24 cellular contexts compared by ENCODE assay signal in the genomic region with DNA sequence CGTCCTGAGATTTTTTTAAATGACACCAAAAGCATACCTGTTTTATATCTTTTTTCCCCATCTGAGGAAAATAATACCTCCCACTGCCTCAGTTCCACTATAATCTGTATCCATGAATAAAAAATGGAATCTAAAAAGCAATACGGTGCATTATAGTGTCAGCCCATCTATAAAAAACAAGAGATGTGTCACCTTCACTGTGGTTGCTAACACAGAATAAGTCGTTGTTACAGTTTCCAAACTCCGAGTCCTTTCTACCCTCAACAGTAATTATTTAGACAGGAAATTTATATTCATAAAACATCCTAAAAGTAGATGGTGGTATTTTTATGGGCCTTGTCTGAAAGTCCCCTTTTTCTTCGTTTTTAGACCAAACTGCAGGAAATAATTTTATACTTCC.
"Had no signal": no experiment of that assay in that cellular context is flagged by ENCODE, and none has a peak within 500 bp of the region (broad histone marks: within the 10 kb centered on the region; RNA-seq: fewer than 3 reads in every experiment).

No MANE protein-coding gene starts in this region.

- H3K27ac ChIP-seq: brain microvascular endothelial cell, colonic mucosa, prostate gland, right atrium auricular region, stomach, upper lobe of left lung had no signal

- H3K4me3 ChIP-seq: colonic mucosa, gastrocnemius medialis, heart left ventricle, mucosa of descending colon, prostate gland, right atrium auricular region, stomach, upper lobe of left lung had no signal

- H3K9me3 Mint-ChIP-seq: activated naive CD8-positive, alpha-beta T cell treated with anti-CD3 and anti-CD28 coated beads, Interleukin-2, amount 10 ng/mL, durations not matched to agents 7 days and 5 days; central memory CD8-positive, alpha-beta T cell; naive B cell had no signal

- H3K27me3 ChIP-seq: brain microvascular endothelial cell, colonic mucosa, gastrocnemius medialis, heart left ventricle, right atrium auricular region, stomach, upper lobe of left lung had no signal

- ATAC-seq: activated CD4-positive, alpha-beta T cell treated with anti-CD3 and anti-CD28 coated beads for 36 hours; activated CD8-positive, alpha-beta memory T cell treated with anti-CD3 and anti-CD28 coated beads, Interleukin-2, amount 10 ng/mL, durations not matched to agents 7 days and 5 days; gastrocnemius medialis; mucosa of descending colon had no signal

- H3K36me3 ChIP-seq: colonic mucosa, prostate gland had no signal

- H3K27me3 Mint-ChIP-seq: activated CD4-positive, alpha-beta T cell treated with anti-CD3 and anti-CD28 coated beads for 36 hours; activated CD8-positive, alpha-beta memory T cell treated with anti-CD3 and anti-CD28 coated beads, Interleukin-2, amount 10 ng/mL, durations not matched to agents 7 days and 5 days; activated naive CD8-positive, alpha-beta T cell treated with anti-CD3 and anti-CD28 coated beads, Interleukin-2, amount 10 ng/mL, durations not matched to agents 7 days and 5 days; central memory CD8-positive, alpha-beta T cell; naive B cell had no signal

- H3K9me3 ChIP-seq: colonic mucosa, gastrocnemius medialis, heart left ventricle, mucosa of descending colon, prostate gland, right atrium auricular region, stomach, upper lobe of left lung had no signal

- H3K27ac Mint-ChIP-seq: activated CD4-positive, alpha-beta T cell treated with anti-CD3 and anti-CD28 coated beads for 36 hours; activated CD8-positive, alpha-beta memory T cell treated with anti-CD3 and anti-CD28 coated beads, Interleukin-2, amount 10 ng/mL, durations not matched to agents 7 days and 5 days; activated naive CD8-positive, alpha-beta T cell treated with anti-CD3 and anti-CD28 coated beads, Interleukin-2, amount 10 ng/mL, durations not matched to agents 7 days and 5 days; memory B cell had no signal

- H3K4me3 Mint-ChIP-seq: activated CD4-positive, alpha-beta T cell treated with anti-CD3 and anti-CD28 coated beads for 36 hours; activated CD8-positive, alpha-beta memory T cell treated with anti-CD3 and anti-CD28 coated beads, Interleukin-2, amount 10 ng/mL, durations not matched to agents 7 days and 5 days; activated naive CD8-positive, alpha-beta T cell treated with anti-CD3 and anti-CD28 coated beads, Interleukin-2, amount 10 ng/mL, durations not matched to agents 7 days and 5 days had no signal

- DNase-seq: activated CD4-positive, alpha-beta T cell treated with anti-CD3 and anti-CD28 coated beads for 36 hours; activated CD4-positive, alpha-beta T cell treated with anti-CD3 and anti-CD28 coated beads, Interleukin-2, amount 50 U/mL, for 48 hours; activated CD8-positive, alpha-beta memory T cell treated with anti-CD3 and anti-CD28 coated beads, Interleukin-2, amount 10 ng/mL, durations not matched to agents 7 days and 5 days; activated gamma-delta T cell; activated naive CD8-positive, alpha-beta T cell treated with anti-CD3 and anti-CD28 coated beads, Interleukin-2, amount 10 ng/mL, durations not matched to agents 7 days and 5 days; activated T-cell treated with anti-CD3 and anti-CD28 coated beads, Interleukin-2, amount 50 U/mL, for 1 hour; anterior cingulate cortex; brain microvascular endothelial cell; colonic mucosa; gastrocnemius medialis; heart left ventricle; kidney glomerular epithelial cell; mucosa of descending colon; naive B cell; stimulated activated CD4-positive, alpha-beta T cell treated with anti-CD3 and anti-CD28 coated beads, Interleukin-12 subunit alpha, Interleukin-12 subunit beta, amount 100 ng/mL, for 4 hours; stimulated activated CD4-positive, alpha-beta T cell treated with anti-CD3 and anti-CD28 coated beads, Interleukin-1b, Interleukin-23, amount 100 ng/mL, for 48 hours; stimulated activated CD8-positive, alpha-beta memory T cell treated with anti-CD3 and anti-CD28 coated beads, Interleukin-4, amount 100 ng/mL, for 48 hours; stomach; T-helper 2 cell; upper lobe of left lung had no signal

- H3K4me1 ChIP-seq: colonic mucosa, prostate gland had no signal
